ENCODE assay signal across 11 cellular contexts in genomic region chr1:77975386-77975785, GRCh38. TPM values are rescaled to one million over a fixed set of nuclear protein-coding genes. Genes with fewer than 3 reads are reported as not detected.
DNase-seq lines count a peak whose midpoint lies in the region; ATAC-seq and TF ChIP-seq lines count a peak whose summit lies in the region.
"Had no signal": no experiment of that assay in that cellular context is flagged by ENCODE, and none has a peak within 500 bp of the region (broad histone marks: within the 10 kb centered on the region; RNA-seq: fewer than 3 reads in every experiment).

No MANE protein-coding gene starts in this region.

- POLR2A ChIA-PET in activated B cell treated with CpG ODN at 0.5 μM for 24 hours (lab: Charles Lee) = interaction anchor here (0.7 to 7.9 kb wide), 4 partner anchors 9 to 210 kb away, joined by 3 to 355 read pairs (median 4); partner anchors contain the start of gene DNAJB4

- no peaks in the 10 kb centered on the region for H3K27me3 ChIP-seq in right cardiac atrium (ENCODE audit: control insufficient read depth, insufficient read depth)
- H3K27me3 ChIP-seq in thoracic aorta (replicated peaks; ENCODE audit: insufficient read depth) = no peaks in the 10 kb centered on the region
- H3K27me3 ChIP-seq: neutrophil had no signal

- H3K9me3 Mint-ChIP-seq in activated B cell treated with CpG ODN at 0.5 μM for 24 hours = no peaks in the 10 kb centered on the region

- H3K4me3 ChIP-seq in right cardiac atrium (ENCODE audit: low read length) (peak overlapping the region; percentile 95), thoracic aorta (peak overlapping the region; percentile 87)

- H3K27ac Mint-ChIP-seq in activated B cell treated with CpG ODN at 0.5 μM for 24 hours = peak overlapping the region; percentile 59

- H3K4me1 Mint-ChIP-seq in activated B cell treated with CpG ODN at 0.5 μM for 24 hours = peaks cover 49% of the 10 kb centered on the region

- H3K36me3 ChIP-seq in thoracic aorta = no peaks in the 10 kb centered on the region

- peaks cover 6% of the 10 kb centered on the region for H3K4me1 ChIP-seq in right cardiac atrium (ENCODE audit: control insufficient read depth, insufficient read depth, low read length)
- H3K4me1 ChIP-seq in thoracic aorta (ENCODE audit: control insufficient read depth in 1 of 2, low read depth in 2 of 2) = peaks cover 35 to 53% of the 10 kb centered on the region in 2 donors

- H3K9me3 ChIP-seq in right cardiac atrium (ENCODE audit: control insufficient read depth, low read length) = no peaks in the 10 kb centered on the region
- no peaks in the 10 kb centered on the region for H3K9me3 ChIP-seq in thoracic aorta
- H3K9me3 ChIP-seq: neutrophil had no signal

- H3K36me3 Mint-ChIP-seq in activated B cell treated with CpG ODN at 0.5 μM for 24 hours (ENCODE audit: low read depth) = peaks cover 46% of the 10 kb centered on the region

- TF ChIP-seq CTCF in activated B cell treated with CpG ODN at 0.5 μM for 24 hours (IDR thresholded peaks at IDR 0.05) = no peak
- TF ChIP-seq CTCF in thoracic aorta (IDR thresholded peaks at IDR 0.05) = no peak

- no peaks in the 10 kb centered on the region for H3K27me3 Mint-ChIP-seq in activated B cell treated with CpG ODN at 0.5 μM for 24 hours

- DNase-seq in right cardiac atrium (no peak), cardiac septum (ENCODE audit: low spot score) (no peak), activated B cell treated with CpG ODN at 0.5 μM for 24 hours (no peak), glomerular visceral epithelial cell (ENCODE audit: extremely low spot score) (peak; percentile 23), thoracic aorta (ENCODE audit: low spot score) (no peak), NCI-H187 treated with DMSO at 0.1 percent for 48 hours (lab: John Stamatoyannopoulos, UW) (no peak), D341Med (ENCODE audit: low spot score) (no peak)
- DNase-seq: DMS79, NCI-H510A treated with DMSO at 0.1 percent for 48 hours had no signal

- H3K27ac ChIP-seq in right cardiac atrium (ENCODE audit: low read length) (no peak overlapping the region), thoracic aorta (peak overlapping the region in 1 of 2 donors; percentile 9)
- H3K27ac ChIP-seq: neutrophil had no signal

- CTCF ChIA-PET in activated B cell treated with CpG ODN at 0.5 μM for 24 hours (lab: Charles Lee) = interaction anchor here (1.0 to 1.3 kb wide), 2 partner anchors 139 to 150 kb away, joined by 3 to 7 read pairs; no protein-coding TSS in a partner anchor

- 21% methylated on average over 4 of the region's 4 CpGs for WGBS in right cardiac atrium

- peak overlapping the region; percentile 73 for H3K4me3 Mint-ChIP-seq in activated B cell treated with CpG ODN at 0.5 μM for 24 hours

- intact Hi-C loops in right cardiac atrium (cut with DNase I) (loop anchor here in 2 of 4 donors (10.0 kb wide), 1 partner anchor 139 kb away; no protein-coding TSS in a partner anchor), cardiac septum (cut with DNase I) (no loop called here), activated B cell treated with CpG ODN at 0.5 μM for 24 hours (cut with micrococcal nuclease) (loop anchor here (10.0 kb wide), 1 partner anchor 1901 kb away; the partner anchor contains the start of gene ST6GALNAC3)

- ATAC-seq in right cardiac atrium (no peak), activated B cell treated with CpG ODN at 0.5 μM for 24 hours (ENCODE audit: low read depth) (no peak), thoracic aorta (ENCODE audit: insufficient number of reproducible peaks, low FRiP score, low read depth) (no peak), GM21423 (IDR thresholded peaks at IDR 0.05; ENCODE audit: unreplicated experiment) (no peak)

RNA-seq across cellular contexts. Expression of gene FUBP1, which starts 3.5 kb away (rescaled TPM):
- total RNA-seq in right cardiac atrium = 10 to 100 TPM; 57.6 to 73.0 (median 58.9) TPM
- 39.5 TPM for polyA plus RNA-seq in right cardiac atrium
- 80.0 TPM for total RNA-seq in cardiac septum
- 259 and 282 TPM in 2 replicates for total RNA-seq in activated B cell treated with CpG ODN at 0.5 μM for 24 hours
- 100 to 1,000 TPM in 1 of 2 donors, 10 to 100 TPM in 1; 73.8 to 118 TPM for total RNA-seq in thoracic aorta

RNA-seq across cellular contexts. Expression of gene DNAJB4, which starts 29.4 kb away (rescaled TPM):
- total RNA-seq in right cardiac atrium (100 to 1,000 TPM in 2 of 4 donors, 10 to 100 TPM in 2; 71.2 to 106 (median 98.6) TPM), cardiac septum (140 TPM), activated B cell treated with CpG ODN at 0.5 μM for 24 hours (9.9 and 11.9 TPM in 2 replicates), thoracic aorta (10 to 100 TPM; 41.0 to 59.8 TPM)
- 46.9 TPM for polyA plus RNA-seq in right cardiac atrium
